ENCODE assay signal across 15 cellular contexts in genomic region chr7:7922684-7923385, GRCh38. TPM values are rescaled to one million over a fixed set of nuclear protein-coding genes. Genes with fewer than 3 reads are reported as not detected.
A peak's percentile ranks its signal among the peaks of the same experiment; 100 is the strongest.
DNase-seq lines count a peak whose midpoint lies in the region; ATAC-seq, FAIRE-seq and TF ChIP-seq lines count a peak whose summit lies in the region.
"Had no signal": no experiment of that assay in that cellular context is flagged by ENCODE, and none has a peak within 500 bp of the region (broad histone marks: within the 10 kb centered on the region; RNA-seq: fewer than 3 reads in every experiment).

No MANE protein-coding gene starts in this region.

- H3K9me3 ChIP-seq in transverse colon, result no peaks in the 10 kb centered on the region
- H3K9me3 ChIP-seq: SJSA1 had no signal

- ATAC-seq in HG02870 (IDR thresholded peaks at IDR 0.05; ENCODE audit: unreplicated experiment), result no peak
- ATAC-seq: CD8-positive, alpha-beta T cell had no signal

- no peak for FAIRE-seq in GM19239 (lab: Jason Lieb, UNC)
- FAIRE-seq: A204.1 had no signal

- H3K4me1 ChIP-seq in transverse colon, result peaks cover 6 to 35% (median 16%) of the 10 kb centered on the region in 4 donors
- H3K4me1 ChIP-seq: SJSA1 had no signal

- no peak for TF ChIP-seq EP300 in transverse colon (IDR thresholded peaks at IDR 0.05; ENCODE audit: low read depth)

- no peaks in the 10 kb centered on the region for H3K36me3 ChIP-seq in transverse colon
- H3K36me3 ChIP-seq: SJSA1 had no signal

- H3K27me3 ChIP-seq in transverse colon, result no peaks in the 10 kb centered on the region
- H3K27me3 ChIP-seq: SJSA1 had no signal

- H3K4me3 ChIP-seq in transverse colon, result peak overlapping the region in 1 of 4 donors; percentile 15
- H3K4me3 ChIP-seq: SJSA1 had no signal

- in situ Hi-C loops in transverse colon (cut with MboI; ENCODE audit: low pct_ligation_motif_present in 1 of 4, low pct_unique_long_range_greater_than_20kb in 1 of 4, low sequenced_read_pairs in 3 of 4), result no loop called here

- no peak for TF ChIP-seq POLR2A in transverse colon (IDR thresholded peaks at IDR 0.05)

- DNase-seq in NCI-H2107 treated with DMSO at 0.1 percent for 48 hours (lab: John Stamatoyannopoulos, UW; ENCODE audit: unreplicated experiment) (peak; percentile 76), NCI-H2107 (lab: John Stamatoyannopoulos, UW) (no peak), NCI-H2171 treated with DMSO at 0.1 percent for 48 hours (lab: John Stamatoyannopoulos, UW) (peak; percentile 83), left kidney (ENCODE audit: low read depth, low spot score) (peak; percentile 55), transverse colon (no peak), germinal center (ENCODE audit: low spot score) (no peak), GM19239 (ENCODE audit: insufficient read length, low spot score) (no peak)
- DNase-seq: activated CD4-positive, alpha-beta memory T cell treated with anti-CD3 and anti-CD28 coated beads, Interleukin-2, amount 10 ng/mL, durations not matched to agents 7 days and 5 days; aorta; CD8-positive, alpha-beta T cell; H7; Kasumi-1 had no signal

- intact Hi-C loops in transverse colon (cut with DNase I; ENCODE audit: low total_unique reads), result no loop called here

- peak overlapping the region; percentile 3 to 59 (median 33) for H3K27ac ChIP-seq in transverse colon
- H3K27ac ChIP-seq: SJSA1 had no signal

- no peak for TF ChIP-seq CTCF in transverse colon (IDR thresholded peaks at IDR 0.05)

- 28 to 51% methylated on average over 6 to 7 of the region's 7 CpGs for WGBS in transverse colon (ENCODE audit: low coverage in 1 of 2), 2 donors

RNA-seq across cellular contexts. Expression of gene GLCCI1, which starts 45.8 kb away (rescaled TPM):
- total RNA-seq in transverse colon, result 10 to 100 TPM in 2 of 4 donors, 1 to 10 TPM in 2; 1.9 to 15.7 (median 11.8) TPM

Comparison
In these comparisons a context has a peak if more than half of its experiments do, and no peak if none do; other contexts are left out.
1. DNase-seq: peak in NCI-H2107 treated with DMSO at 0.1 percent for 48 hours (single experiment), NCI-H2171 treated with DMSO at 0.1 percent for 48 hours (single experiment) and left kidney (single experiment); none in NCI-H2107 (single experiment), transverse colon (single experiment), germinal center (single experiment) and GM19239 (single experiment).